In the genomic region with DNA sequence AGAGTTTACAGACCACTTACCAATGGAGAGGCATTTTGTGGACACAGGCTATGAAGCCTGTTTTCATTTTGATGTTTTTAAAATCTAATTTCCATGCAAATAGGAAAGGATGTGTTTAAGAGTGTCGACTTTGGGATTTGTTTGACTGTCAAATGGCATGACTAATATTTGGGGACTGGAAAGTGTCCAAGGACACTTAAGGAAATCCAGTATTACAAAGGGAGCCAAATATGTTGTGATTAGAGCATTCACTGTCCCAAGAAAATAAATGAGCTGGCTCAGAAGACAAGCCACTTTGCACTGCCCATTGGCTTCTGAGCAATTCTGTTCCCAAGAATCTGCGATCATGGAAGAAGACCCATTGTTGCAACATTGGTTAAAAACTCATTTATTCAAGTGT, we compare ENCODE assay signal across 21 cellular contexts.
DNase-seq lines count a peak whose midpoint lies in the region.
"Had no signal": no experiment of that assay in that cellular context is flagged by ENCODE, and none has a peak within 500 bp of the region (broad histone marks: within the 10 kb centered on the region; RNA-seq: fewer than 3 reads in every experiment).

No MANE protein-coding gene starts in this region.

- peak; percentile 9 for DNase-seq in NCI-H345 (lab: John Stamatoyannopoulos, UW)
- no peak for DNase-seq in NCI-H345 treated with DMSO at 0.1 percent for 48 hours (lab: John Stamatoyannopoulos, UW; ENCODE audit: unreplicated experiment)
- DNase-seq in EH (ENCODE audit: low read depth), result peak; percentile 3
- peak; percentile 35 for DNase-seq in NCI-H2081 treated with DMSO at 0.1 percent for 48 hours (lab: John Stamatoyannopoulos, UW)
- peak; percentile 7 for DNase-seq in islet precursor cell
- DNase-seq in activated T-cell treated with anti-CD3 and anti-CD28 coated beads, Interleukin-2, amount 50 U/mL, for 1 hour, result no peak
- DNase-seq in KBM-7, result no peak
- DNase-seq in epidermal melanocyte (ENCODE audit: insufficient read length, low spot score), result no peak
- DNase-seq: CD4-positive, alpha-beta T cell; EL; GF-D8; H9; IMR-90; NCI-H1417 treated with DMSO at 0.1 percent for 48 hours; NCI-H1694 treated with DMSO at 0.1 percent for 48 hours; NCI-H2107; NCI-H2227 treated with DMSO at 0.1 percent for 48 hours; NCI-H524; NCI-H748 treated with DMSO at 0.1 percent for 48 hours; SHP77 treated with DMSO at 0.1 percent for 48 hours; T-helper 1 cell had no signal

- in situ Hi-C loops in KBM-7 (cut with MboI; ENCODE audit: low pct_unique_long_range_greater_than_20kb, low sequenced_read_pairs), result no loop called here

Comparison
In these comparisons a context has a peak if more than half of its experiments do, and no peak if none do; other contexts are left out.
1. DNase-seq: peak in NCI-H345 (single experiment), EH (single experiment), NCI-H2081 treated with DMSO at 0.1 percent for 48 hours (single experiment) and islet precursor cell (single experiment); none in NCI-H345 treated with DMSO at 0.1 percent for 48 hours (single experiment), activated T-cell treated with anti-CD3 and anti-CD28 coated beads, Interleukin-2, amount 50 U/mL, for 1 hour (single experiment), KBM-7 (single experiment) and epidermal melanocyte (single experiment).